In the genomic region with DNA sequence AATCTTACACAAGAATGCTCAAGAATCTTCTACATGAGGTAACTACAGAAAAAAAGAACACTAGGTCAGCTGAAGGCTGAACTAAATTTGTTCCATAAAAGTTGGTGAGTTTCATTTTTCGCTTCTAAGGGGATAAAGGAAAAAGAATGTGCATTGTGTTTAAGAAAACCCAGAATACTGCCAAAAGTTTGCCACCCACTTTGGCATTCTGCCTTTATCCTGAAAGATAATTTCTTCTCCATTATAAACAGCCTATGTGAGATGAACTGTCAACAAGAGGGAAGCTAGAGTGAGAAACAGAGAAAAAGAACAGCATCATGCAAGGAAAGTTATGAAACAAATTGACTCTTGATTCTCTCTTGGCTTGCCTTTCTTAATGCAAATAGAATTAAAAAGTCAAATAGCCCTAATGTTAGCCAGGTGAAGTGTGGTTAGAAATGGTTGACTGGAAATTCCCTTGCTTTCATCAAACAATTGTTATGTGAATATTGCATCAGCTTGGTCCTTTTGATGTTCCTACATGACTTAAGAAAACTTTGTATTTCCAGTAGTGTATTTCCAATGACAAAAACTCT, we compare ENCODE assay signal across 11 cellular contexts. TPM values are rescaled to one million over a fixed set of nuclear protein-coding genes. Genes with fewer than 3 reads are reported as not detected.
DNase-seq lines count a peak whose midpoint lies in the region; ATAC-seq, FAIRE-seq and TF ChIP-seq lines count a peak whose summit lies in the region.
"Had no signal": no experiment of that assay in that cellular context is flagged by ENCODE, and none has a peak within 500 bp of the region (broad histone marks: within the 10 kb centered on the region; RNA-seq: fewer than 3 reads in every experiment).

No MANE protein-coding gene starts in this region.

- peak; percentile 56 for FAIRE-seq in GM18507 (lab: Jason Lieb, UNC)
- no peak for FAIRE-seq in bronchial epithelial cell (lab: Jason Lieb, UNC)

- ATAC-seq in stimulated activated naive B cell treated with anti-CD40 and anti-IgM and Interleukin-4, amounts not matched to agents 10 μg/mL and 1 μg/mL and 100 μg/mL, for 72 hours (replicated peaks): no peak

- no peak overlapping the region for H3K4me3 ChIP-seq in bronchial epithelial cell (ENCODE audit: low read depth, low read length)
- H3K4me3 ChIP-seq: colonic mucosa had no signal

- H3K4me1 Mint-ChIP-seq in stimulated activated naive B cell treated with anti-CD40 and anti-IgM and Interleukin-4, amounts not matched to agents 10 μg/mL and 1 μg/mL and 100 μg/mL, for 72 hours: peaks cover 6 to 16% of the 10 kb centered on the region in 2 donors

- no peak overlapping the region for H3K4me3 Mint-ChIP-seq in stimulated activated naive B cell treated with anti-CD40 and anti-IgM and Interleukin-4, amounts not matched to agents 10 μg/mL and 1 μg/mL and 100 μg/mL, for 72 hours

- no peaks in the 10 kb centered on the region for H3K27me3 ChIP-seq in bronchial epithelial cell (ENCODE audit: control insufficient read depth, insufficient read depth, low read length)
- H3K27me3 ChIP-seq: colonic mucosa had no signal

- peaks cover 0 to 3% of the 10 kb centered on the region in 2 donors for H3K27me3 Mint-ChIP-seq in stimulated activated naive B cell treated with anti-CD40 and anti-IgM and Interleukin-4, amounts not matched to agents 10 μg/mL and 1 μg/mL and 100 μg/mL, for 72 hours

- H3K36me3 ChIP-seq in bronchial epithelial cell (ENCODE audit: control insufficient read depth, insufficient read depth, low read length): no peaks in the 10 kb centered on the region
- H3K36me3 ChIP-seq: colonic mucosa had no signal

- H3K27ac Mint-ChIP-seq in stimulated activated naive B cell treated with anti-CD40 and anti-IgM and Interleukin-4, amounts not matched to agents 10 μg/mL and 1 μg/mL and 100 μg/mL, for 72 hours: no peak overlapping the region

- H3K9me3 Mint-ChIP-seq in stimulated activated naive B cell treated with anti-CD40 and anti-IgM and Interleukin-4, amounts not matched to agents 10 μg/mL and 1 μg/mL and 100 μg/mL, for 72 hours: peaks cover 4% of the 10 kb centered on the region in 2 donors

- no peak for TF ChIP-seq CTCF in bronchial epithelial cell (IDR thresholded peaks at IDR 0.05; ENCODE audit: insufficient read depth, low read length, severe bottlenecking)

- no peaks in the 10 kb centered on the region for H3K36me3 Mint-ChIP-seq in stimulated activated naive B cell treated with anti-CD40 and anti-IgM and Interleukin-4, amounts not matched to agents 10 μg/mL and 1 μg/mL and 100 μg/mL, for 72 hours

- no peak for DNase-seq in GM18507 (ENCODE audit: extremely low spot score, insufficient read length, low read depth)
- peak; percentile 71 for DNase-seq in M059J (ENCODE audit: low read depth)
- peak; percentile 60 for DNase-seq in bronchial epithelial cell (ENCODE audit: low read depth)
- DNase-seq in middle frontal gyrus (ENCODE audit: extremely low spot score, low spot score): peak; percentile 31
- DNase-seq in stimulated activated naive B cell treated with anti-CD40 and anti-IgM and Interleukin-4, amounts not matched to agents 10 μg/mL and 1 μg/mL and 100 μg/mL, for 72 hours: no peak
- DNase-seq in activated CD4-positive, alpha-beta T cell treated with anti-CD3 and anti-CD28 coated beads, Interleukin-2, amount 50 U/mL, for 48 hours: no peak
- DNase-seq in C1 segment of cervical spinal cord (lab: John Stamatoyannopoulos, UW): no peak
- no peak for DNase-seq in NCI-H446 treated with DMSO at 0.1 percent for 48 hours (lab: John Stamatoyannopoulos, UW)
- DNase-seq: colonic mucosa, DMS79 treated with DMSO at 0.1 percent for 48 hours, NCI-H2107 had no signal

RNA-seq across cellular contexts. Expression of gene STEAP1, which starts 25.8 kb away (rescaled TPM):
- 17.3 and 30.8 TPM in 2 replicates for total RNA-seq in M059J (2014; rRNA removed; shearing (Covaris generic))
- 10.0 and 12.7 TPM in 2 replicates for total RNA-seq in bronchial epithelial cell

RNA-seq across cellular contexts. Expression of gene STEAP2, which starts 31.4 kb away (rescaled TPM):
- 3.8 and 6.2 TPM in 2 replicates for total RNA-seq in M059J (2014; rRNA removed; shearing (Covaris generic))
- 3.9 and 4.5 TPM in 2 replicates for total RNA-seq in bronchial epithelial cell

Comparison
In these comparisons a context has a peak if more than half of its experiments do, and no peak if none do; other contexts are left out.
1. DNase-seq: peak in M059J (single experiment), bronchial epithelial cell (single experiment) and middle frontal gyrus (single experiment); none in GM18507 (single experiment), stimulated activated naive B cell treated with anti-CD40 and anti-IgM and Interleukin-4, amounts not matched to agents 10 μg/mL and 1 μg/mL and 100 μg/mL, for 72 hours (single experiment), activated CD4-positive, alpha-beta T cell treated with anti-CD3 and anti-CD28 coated beads, Interleukin-2, amount 50 U/mL, for 48 hours (0 of 2), C1 segment of cervical spinal cord (0 of 14) and NCI-H446 treated with DMSO at 0.1 percent for 48 hours (single experiment).